In the genomic region with DNA sequence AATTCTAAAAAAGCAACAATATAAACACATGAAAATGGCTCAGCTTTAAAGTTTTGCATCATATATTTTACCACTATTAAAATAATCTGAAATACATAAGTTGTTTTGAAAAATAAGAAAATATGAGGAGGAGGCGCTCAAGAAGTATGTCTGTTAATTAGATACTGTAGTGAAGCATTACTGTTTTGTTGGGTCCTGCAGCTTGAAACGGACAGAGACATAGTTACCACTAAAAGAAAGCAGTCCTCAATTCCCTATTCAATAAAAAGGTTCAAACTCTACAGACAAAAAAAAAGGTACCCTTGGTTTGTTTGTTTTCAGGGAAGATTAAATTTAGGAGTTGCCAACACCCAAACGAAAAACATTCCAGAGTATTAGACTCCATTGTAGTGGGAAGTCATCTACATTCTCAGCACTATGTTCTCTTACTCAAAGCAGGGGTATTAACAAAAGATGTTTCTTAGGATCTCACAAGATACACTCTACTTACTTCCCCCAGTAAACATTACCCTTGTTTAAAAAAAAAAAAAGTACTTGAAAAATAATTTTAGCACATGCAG, we compare ENCODE assay signal across 8 cellular contexts. TPM values are rescaled to one million over a fixed set of nuclear protein-coding genes. Genes with fewer than 3 reads are reported as not detected.
DNase-seq lines count a peak whose midpoint lies in the region; ATAC-seq, FAIRE-seq and TF ChIP-seq lines count a peak whose summit lies in the region.

No MANE protein-coding gene starts in this region.

- peak overlapping the region; percentile 61 for H3K4me3 Mint-ChIP-seq in activated CD4-positive, alpha-beta T cell treated with anti-CD3 and anti-CD28 coated beads, Interleukin-2, amount 10 ng/mL, durations not matched to agents 7 days and 5 days
- peak overlapping the region; percentile 37 for H3K4me3 Mint-ChIP-seq in activated naive CD8-positive, alpha-beta T cell treated with anti-CD3 and anti-CD28 coated beads, Interleukin-2, amount 10 ng/mL, durations not matched to agents 7 days and 5 days

- H3K27ac ChIP-seq in kidney (ENCODE audit: low read depth in 2 of 2, low read length in 2 of 2) (peak overlapping the region; percentile 8 to 28), thoracic aorta (peak overlapping the region; percentile 17 to 93)

- no peak overlapping the region for H3K27ac Mint-ChIP-seq in activated CD4-positive, alpha-beta T cell treated with anti-CD3 and anti-CD28 coated beads, Interleukin-2, amount 10 ng/mL, durations not matched to agents 7 days and 5 days
- no peak overlapping the region for H3K27ac Mint-ChIP-seq in activated naive CD8-positive, alpha-beta T cell treated with anti-CD3 and anti-CD28 coated beads, Interleukin-2, amount 10 ng/mL, durations not matched to agents 7 days and 5 days

- no peak for FAIRE-seq in kidney (lab: Jason Lieb, UNC)

- peaks cover 17% of the 10 kb centered on the region for H3K4me1 Mint-ChIP-seq in activated CD4-positive, alpha-beta T cell treated with anti-CD3 and anti-CD28 coated beads, Interleukin-2, amount 10 ng/mL, durations not matched to agents 7 days and 5 days
- H3K4me1 Mint-ChIP-seq in activated naive CD8-positive, alpha-beta T cell treated with anti-CD3 and anti-CD28 coated beads, Interleukin-2, amount 10 ng/mL, durations not matched to agents 7 days and 5 days, result peaks cover 11% of the 10 kb centered on the region

- H3K36me3 ChIP-seq in kidney (ENCODE audit: control insufficient read depth in 1 of 2, insufficient read depth in 2 of 2, low read length in 2 of 2) (no peaks in the 10 kb centered on the region), thoracic aorta (no peaks in the 10 kb centered on the region)

- H3K27me3 ChIP-seq in thoracic aorta (replicated peaks; ENCODE audit: insufficient read depth), result no peaks in the 10 kb centered on the region

- H3K9ac ChIP-seq in kidney (ENCODE audit: low read length in 2 of 2), result peak overlapping the region in 1 of 2 donors; percentile 27

- CTCF ChIA-PET in activated CD4-positive, alpha-beta T cell treated with anti-CD3 and anti-CD28 coated beads, Interleukin-2, amount 10 ng/mL, durations not matched to agents 7 days and 5 days (lab: Charles Lee), result no interaction called here

- POLR2A ChIA-PET in activated CD4-positive, alpha-beta T cell treated with anti-CD3 and anti-CD28 coated beads, Interleukin-2, amount 10 ng/mL, durations not matched to agents 7 days and 5 days (lab: Charles Lee), result no interaction called here
- POLR2A ChIA-PET in activated naive CD8-positive, alpha-beta T cell treated with anti-CD3 and anti-CD28 coated beads, Interleukin-2, amount 10 ng/mL, durations not matched to agents 7 days and 5 days (lab: Charles Lee), result interaction anchor here (0.6 kb wide), 1 partner anchor 407 kb away, joined by 3 read pairs; no protein-coding TSS in a partner anchor

- intact Hi-C loops in kidney (cut with DNase I), result no loop called here

- H3K9me3 ChIP-seq in kidney (ENCODE audit: control insufficient read depth in 1 of 2, low read length in 2 of 2) (no peaks in the 10 kb centered on the region), thoracic aorta (no peaks in the 10 kb centered on the region)

- no peak for ATAC-seq in activated naive CD8-positive, alpha-beta T cell treated with anti-CD3 and anti-CD28 coated beads, Interleukin-2, amount 10 ng/mL, durations not matched to agents 7 days and 5 days (ENCODE audit: low read depth)
- no peak for ATAC-seq in thoracic aorta (ENCODE audit: insufficient number of reproducible peaks, low FRiP score, low read depth)

- H3K4me1 ChIP-seq in kidney (ENCODE audit: control insufficient read depth in 1 of 2, insufficient read depth in 1 of 2, low read depth in 1 of 2, low read length in 2 of 2), result peaks cover 0 to 15% of the 10 kb centered on the region in 2 donors
- H3K4me1 ChIP-seq in thoracic aorta (ENCODE audit: control insufficient read depth in 1 of 2, low read depth in 2 of 2), result peaks cover 15 to 52% of the 10 kb centered on the region in 2 donors

- peak overlapping the region; percentile 94 to 95 for H3K4me3 ChIP-seq in kidney (ENCODE audit: low read length in 2 of 2)
- H3K4me3 ChIP-seq in thoracic aorta, result peak overlapping the region; percentile 99

- H3K9me3 Mint-ChIP-seq in activated CD4-positive, alpha-beta T cell treated with anti-CD3 and anti-CD28 coated beads, Interleukin-2, amount 10 ng/mL, durations not matched to agents 7 days and 5 days, result no peaks in the 10 kb centered on the region
- H3K9me3 Mint-ChIP-seq in activated naive CD8-positive, alpha-beta T cell treated with anti-CD3 and anti-CD28 coated beads, Interleukin-2, amount 10 ng/mL, durations not matched to agents 7 days and 5 days, result no peaks in the 10 kb centered on the region

- no peak for DNase-seq in activated CD4-positive, alpha-beta T cell treated with anti-CD3 and anti-CD28 coated beads, Interleukin-2, amount 10 ng/mL, durations not matched to agents 7 days and 5 days
- no peak for DNase-seq in activated CD4-positive, alpha-beta T cell treated with anti-CD3 and anti-CD28 coated beads for 4 hours
- DNase-seq in activated naive CD8-positive, alpha-beta T cell treated with anti-CD3 and anti-CD28 coated beads, Interleukin-2, amount 10 ng/mL, durations not matched to agents 7 days and 5 days, result no peak
- no peak for DNase-seq in kidney
- no peak for DNase-seq in thoracic aorta (ENCODE audit: low spot score)
- no peak for DNase-seq in NCI-H1092 (lab: John Stamatoyannopoulos, UW)
- no peak for DNase-seq in COLO668 (lab: John Stamatoyannopoulos, UW; ENCODE audit: unreplicated experiment)
- no peak for DNase-seq in SIG-M5 treated with dmso at 0.1 percent for 504 hours (lab: John Stamatoyannopoulos, UW; ENCODE audit: unreplicated experiment)

- TF ChIP-seq CTCF in kidney (IDR thresholded peaks at IDR 0.05; ENCODE audit: borderline replicate concordance, extremely low read depth, insufficient read depth), result no peak
- no peak for TF ChIP-seq CTCF in thoracic aorta (IDR thresholded peaks at IDR 0.05)

- H3K36me3 Mint-ChIP-seq in activated CD4-positive, alpha-beta T cell treated with anti-CD3 and anti-CD28 coated beads, Interleukin-2, amount 10 ng/mL, durations not matched to agents 7 days and 5 days (ENCODE audit: low read depth), result no peaks in the 10 kb centered on the region
- no peaks in the 10 kb centered on the region for H3K36me3 Mint-ChIP-seq in activated naive CD8-positive, alpha-beta T cell treated with anti-CD3 and anti-CD28 coated beads, Interleukin-2, amount 10 ng/mL, durations not matched to agents 7 days and 5 days

- peaks cover 50% of the 10 kb centered on the region for H3K27me3 Mint-ChIP-seq in activated CD4-positive, alpha-beta T cell treated with anti-CD3 and anti-CD28 coated beads, Interleukin-2, amount 10 ng/mL, durations not matched to agents 7 days and 5 days
- H3K27me3 Mint-ChIP-seq in activated naive CD8-positive, alpha-beta T cell treated with anti-CD3 and anti-CD28 coated beads, Interleukin-2, amount 10 ng/mL, durations not matched to agents 7 days and 5 days, result peaks cover 52% of the 10 kb centered on the region

RNA-seq across cellular contexts. Expression of gene PAWR, which starts 3.0 kb away (rescaled TPM):
- total RNA-seq in activated CD4-positive, alpha-beta T cell treated with anti-CD3 and anti-CD28 coated beads, Interleukin-2, amount 10 ng/mL, durations not matched to agents 7 days and 5 days, result 1 to 10 TPM; 7.6 to 8.0 TPM
- total RNA-seq in activated naive CD8-positive, alpha-beta T cell treated with anti-CD3 and anti-CD28 coated beads, Interleukin-2, amount 10 ng/mL, durations not matched to agents 7 days and 5 days, result 1 to 10 TPM; 4.7 to 5.7 TPM
- 69.2 TPM for total RNA-seq in kidney
- polyA plus RNA-seq in kidney (ENCODE audit: insufficient read depth, low read depth, low replicate concordance), result 30.7 TPM
- total RNA-seq in thoracic aorta, result 100 to 1,000 TPM in 1 of 2 donors, 10 to 100 TPM in 1; 78.9 to 104 TPM
